ENCODE assay signal across 18 cellular contexts in genomic region chr20:15075586-15075985, GRCh38.
DNase-seq lines count a peak whose midpoint lies in the region; ATAC-seq and TF ChIP-seq lines count a peak whose summit lies in the region.
"Had no signal": no experiment of that assay in that cellular context is flagged by ENCODE, and none has a peak within 500 bp of the region (broad histone marks: within the 10 kb centered on the region; RNA-seq: fewer than 3 reads in every experiment).

No MANE protein-coding gene starts in this region.

- no peak overlapping the region for H2AK5ac ChIP-seq in neuronal stem cell (ENCODE audit: low read depth, low read length)

- POLR2A ChIA-PET in WTC11 (lab: Charles Lee): no interaction called here

- no peak overlapping the region for H4K8ac ChIP-seq in neuronal stem cell (ENCODE audit: low read depth, low read length)

- no peaks in the 10 kb centered on the region for H3K36me3 ChIP-seq in BLaER1 treated with 17β-estradiol and CSF1 and Interleukin-3, amounts not matched to agents 10 nM and 100 nM
- H3K36me3 ChIP-seq in H7 (replicated peaks; ENCODE audit: control insufficient read depth, insufficient read depth, low read length): no peaks in the 10 kb centered on the region
- H3K36me3 ChIP-seq in neuronal stem cell (replicated peaks in 1 of 2; ENCODE audit: control insufficient read depth in 2 of 2, insufficient read depth in 2 of 2, low read length in 2 of 2): no peaks in the 10 kb centered on the region
- H3K36me3 ChIP-seq: BE2C, HAP-1 had no signal

- ATAC-seq in WTC11: peak; percentile 55

- no peak overlapping the region for H3K18ac ChIP-seq in neuronal stem cell (ENCODE audit: low read length)

- no peak for TF ChIP-seq CTCF in WTC11 (IDR thresholded peaks at IDR 0.05)

- H3K4ac ChIP-seq in neuronal stem cell (ENCODE audit: low read length): no peak overlapping the region

- H3K9me3 Mint-ChIP-seq in WTC11: peaks cover under 1% of the 10 kb centered on the region
- H3K9me3 Mint-ChIP-seq in activated naive CD8-positive, alpha-beta T cell treated with anti-CD3 and anti-CD28 coated beads for 36 hours: no peaks in the 10 kb centered on the region

- no peak overlapping the region for H3K4me3 Mint-ChIP-seq in WTC11
- no peak overlapping the region for H3K4me3 Mint-ChIP-seq in activated naive CD8-positive, alpha-beta T cell treated with anti-CD3 and anti-CD28 coated beads for 36 hours
- H3K4me3 Mint-ChIP-seq: CD14-positive monocyte; CD4-positive, alpha-beta memory T cell; IgD-negative memory B cell had no signal

- H3K79me1 ChIP-seq in neuronal stem cell (ENCODE audit: low read depth, low read length): no peaks in the 10 kb centered on the region

- no peak overlapping the region for H3K9ac ChIP-seq in BLaER1 treated with 17β-estradiol and CSF1 and Interleukin-3, amounts not matched to agents 10 nM and 100 nM
- H3K9ac ChIP-seq in neuronal stem cell (ENCODE audit: low read depth, low read length, poor library complexity): no peak overlapping the region

- no peaks in the 10 kb centered on the region for H3K27me3 Mint-ChIP-seq in WTC11 (ENCODE audit: low read depth)
- no peaks in the 10 kb centered on the region for H3K27me3 Mint-ChIP-seq in activated naive CD8-positive, alpha-beta T cell treated with anti-CD3 and anti-CD28 coated beads for 36 hours
- H3K27me3 Mint-ChIP-seq: CD4-positive, alpha-beta memory T cell; IgD-negative memory B cell had no signal

- H2BK120ac ChIP-seq in neuronal stem cell (ENCODE audit: low read depth, low read length): no peak overlapping the region

- H2BK12ac ChIP-seq in neuronal stem cell (ENCODE audit: low read length): no peak overlapping the region

- H2BK15ac ChIP-seq in neuronal stem cell (ENCODE audit: low read length): no peak overlapping the region

- H2BK5ac ChIP-seq in neuronal stem cell (ENCODE audit: low read length): no peak overlapping the region

- no peak overlapping the region for H3K23ac ChIP-seq in neuronal stem cell (ENCODE audit: low read depth, low read length, poor library complexity)

- H3K27me3 ChIP-seq in BLaER1 treated with 17β-estradiol and CSF1 and Interleukin-3, amounts not matched to agents 10 nM and 100 nM: no peaks in the 10 kb centered on the region
- H3K27me3 ChIP-seq in H7 (ENCODE audit: control insufficient read depth, insufficient read depth, low read length): no peaks in the 10 kb centered on the region
- H3K27me3 ChIP-seq in neuronal stem cell (ENCODE audit: control insufficient read depth in 3 of 3, insufficient read depth in 3 of 3, low read depth in 1 of 3, low read length in 3 of 3): no peaks in the 10 kb centered on the region
- H3K27me3 ChIP-seq: BE2C had no signal

- 100% methylated on average over 1 of the region's 3 CpGs; no CpG with 5 or more reads in 1 of the 2 donors for WGBS in neuronal stem cell (ENCODE audit: extremely low coverage in 2 of 2, insufficient read length in 2 of 2, insufficient replicate concordance in 1 of 2), 2 donors

- H3K27ac ChIP-seq in BLaER1 treated with 17β-estradiol and CSF1 and Interleukin-3, amounts not matched to agents 10 nM and 100 nM: no peak overlapping the region
- no peak overlapping the region for H3K27ac ChIP-seq in neuronal stem cell (replicated peaks; ENCODE audit: low read length)

- H3K4me1 Mint-ChIP-seq in WTC11: peaks cover 24% of the 10 kb centered on the region
- H3K4me1 Mint-ChIP-seq in activated naive CD8-positive, alpha-beta T cell treated with anti-CD3 and anti-CD28 coated beads for 36 hours: no peaks in the 10 kb centered on the region
- H3K4me1 Mint-ChIP-seq: CD14-positive monocyte; CD4-positive, alpha-beta memory T cell; IgD-negative memory B cell had no signal

- no peak overlapping the region for H3K14ac ChIP-seq in neuronal stem cell (ENCODE audit: low read length)

- no peak overlapping the region; the same call in 1 of the 2 replicates for H3K27ac Mint-ChIP-seq in WTC11
- H3K27ac Mint-ChIP-seq in activated naive CD8-positive, alpha-beta T cell treated with anti-CD3 and anti-CD28 coated beads for 36 hours: no peak overlapping the region
- H3K27ac Mint-ChIP-seq: CD14-positive monocyte; CD4-positive, alpha-beta memory T cell; IgD-negative memory B cell had no signal

- no peaks in the 10 kb centered on the region for H3K9me3 ChIP-seq in BLaER1 treated with 17β-estradiol and CSF1 and Interleukin-3, amounts not matched to agents 10 nM and 100 nM (replicated peaks in 1 of 11)
- H3K9me3 ChIP-seq in neuronal stem cell (replicated peaks in 1 of 2; ENCODE audit: control insufficient read depth in 2 of 2, insufficient read depth in 1 of 2, low read depth in 1 of 2, low read length in 2 of 2): no peaks in the 10 kb centered on the region
- H3K9me3 ChIP-seq: BE2C, HAP-1 had no signal

- 0 out of 2 replicates have a peak, but pooled peaks cover under 1% of the 10 kb centered on the region for H3K36me3 Mint-ChIP-seq in WTC11
- H3K36me3 Mint-ChIP-seq in activated naive CD8-positive, alpha-beta T cell treated with anti-CD3 and anti-CD28 coated beads for 36 hours: no peaks in the 10 kb centered on the region
- H3K36me3 Mint-ChIP-seq: CD14-positive monocyte; CD4-positive, alpha-beta memory T cell; IgD-negative memory B cell had no signal

- H2AFZ ChIP-seq in neuronal stem cell (ENCODE audit: low read length): peak overlapping the region; percentile 73

- CTCF ChIA-PET in WTC11 (lab: Charles Lee): no interaction called here

- no peak overlapping the region for H3K4me3 ChIP-seq in BLaER1 treated with 17β-estradiol and CSF1 and Interleukin-3, amounts not matched to agents 10 nM and 100 nM
- H3K4me3 ChIP-seq in H7 (ENCODE audit: insufficient read depth, low read depth, low read length) (no peak overlapping the region), neuronal stem cell (ENCODE audit: low read length in 2 of 2) (no peak overlapping the region)
- H3K4me3 ChIP-seq: HAP-1 had no signal

- no peak overlapping the region for H4K91ac ChIP-seq in neuronal stem cell (ENCODE audit: low read depth, low read length, poor library complexity)

- H3K4me1 ChIP-seq in BLaER1 treated with 17β-estradiol and CSF1 and Interleukin-3, amounts not matched to agents 10 nM and 100 nM: peaks cover 0 to 7% (median 3%) of the 10 kb centered on the region in 10 experiments; a peak in 9 of 20 replicates
- peaks cover 0 to 13% of the 10 kb centered on the region in 2 donors for H3K4me1 ChIP-seq in neuronal stem cell (ENCODE audit: control insufficient read depth in 2 of 2, insufficient read depth in 1 of 2, low read depth in 1 of 2, low read length in 2 of 2)
- H3K4me1 ChIP-seq: HAP-1 had no signal

- no peaks in the 10 kb centered on the region for H4K20me1 ChIP-seq in BLaER1 treated with 17β-estradiol and CSF1 and Interleukin-3, amounts not matched to agents 10 nM and 100 nM

- H3K4me2 ChIP-seq in BLaER1 treated with 17β-estradiol and CSF1 and Interleukin-3, amounts not matched to agents 10 nM and 100 nM: peak overlapping the region in 6 of 11 experiments; percentile 8 to 37 (median 18); a peak in 7 of 22 replicates
- H3K4me2 ChIP-seq in neuronal stem cell (ENCODE audit: insufficient read depth, low read length, poor library complexity, severe bottlenecking): no peak overlapping the region

- peak; percentile 17 for DNase-seq in H7
- no peak for DNase-seq in WTC11 (ENCODE audit: low spot score)
- no peak for DNase-seq in neuronal stem cell (ENCODE audit: low spot score)
- no peak for DNase-seq in NCI-H1048 (lab: John Stamatoyannopoulos, UW)
- DNase-seq in stimulated activated CD4-positive, alpha-beta T cell treated with anti-CD3 and anti-CD28 coated beads, Interleukin-15, amount 100 ng/mL, for 24 hours: no peak
- no peak for DNase-seq in activated naive CD8-positive, alpha-beta T cell treated with anti-CD3 and anti-CD28 coated beads for 36 hours
- DNase-seq: ACHN; BE2C; CD4-positive, alpha-beta memory T cell; DMS153; DMS79; GDM1; GOT3; KBM-7 had no signal

TF ChIP-seq in WTC11, 78 proteins besides CTCF, POLR2A, EP300 and RAD21:
- no peak for TF ChIP-seq NR3C1 (CRISPR knock-in tag; conservative IDR thresholded peaks at IDR 0.05; ENCODE audit: low read depth)
- TF ChIP-seq SMAD3 (CRISPR knock-in tag; IDR thresholded peaks at IDR 0.05; ENCODE audit: borderline replicate concordance): no peak
- TF ChIP-seq ZBTB21 (CRISPR knock-in tag; IDR thresholded peaks at IDR 0.05; ENCODE audit: borderline replicate concordance): no peak
- no peak for TF ChIP-seq RORB (CRISPR knock-in tag; IDR thresholded peaks at IDR 0.05)
- no peak for TF ChIP-seq FOXP4 (CRISPR knock-in tag; IDR thresholded peaks at IDR 0.05)
TF ChIP-seq in WTC11: peak in this region for 0.
